Comparison of ENCODE assay signal across 24 cellular contexts in genomic region chr1:115266729-115267421, GRCh38.
DNase-seq lines count a peak whose midpoint lies in the region; ATAC-seq and TF ChIP-seq lines count a peak whose summit lies in the region.
"Had no signal": no experiment of that assay in that cellular context is flagged by ENCODE, and none has a peak within 500 bp of the region (broad histone marks: within the 10 kb centered on the region; RNA-seq: fewer than 3 reads in every experiment).

No MANE protein-coding gene starts in this region.

- TF ChIP-seq POLR2A in gastroesophageal sphincter (IDR thresholded peaks at IDR 0.05), result no peak

- no peak for TF ChIP-seq EP300 in gastroesophageal sphincter (IDR thresholded peaks at IDR 0.05)

- H3K27ac ChIP-seq in coronary artery, result peak overlapping the region in 1 of 2 donors; percentile 3
- no peak overlapping the region for H3K27ac ChIP-seq in right cardiac atrium (ENCODE audit: low read length)
- H3K27ac ChIP-seq in gastroesophageal sphincter, result no peak overlapping the region
- H3K27ac ChIP-seq: cardiac muscle cell, SK-N-MC had no signal

- H3K27me3 ChIP-seq in right cardiac atrium (ENCODE audit: control insufficient read depth, insufficient read depth), result no peaks in the 10 kb centered on the region
- H3K27me3 ChIP-seq in gastroesophageal sphincter, result no peaks in the 10 kb centered on the region
- H3K27me3 ChIP-seq: cardiac muscle cell, thyroid gland had no signal

- H3K36me3 ChIP-seq in gastroesophageal sphincter, result no peaks in the 10 kb centered on the region
- H3K36me3 ChIP-seq: cardiac muscle cell, spleen, thyroid gland had no signal

- H3K9me3 ChIP-seq in right cardiac atrium (ENCODE audit: control insufficient read depth, low read length) (no peaks in the 10 kb centered on the region), gastroesophageal sphincter (no peaks in the 10 kb centered on the region)
- H3K9me3 ChIP-seq: spleen, thyroid gland had no signal

- peak; percentile 93 to 95 for ATAC-seq in right cardiac atrium
- ATAC-seq in sciatic nerve, result peak; percentile 90
- ATAC-seq in HG02642 (IDR thresholded peaks at IDR 0.05; ENCODE audit: poor library complexity, unreplicated experiment), result no peak
- no peak for ATAC-seq in gastroesophageal sphincter

- DNase-seq in RPMI7951 (ENCODE audit: low read depth), result peak; percentile 82
- DNase-seq in coronary artery (ENCODE audit: low spot score), result no peak
- peak; percentile 62 to 84 (median 81) for DNase-seq in right cardiac atrium
- DNase-seq in sciatic nerve (ENCODE audit: low spot score), result no peak
- DNase-seq in islet precursor cell, result no peak
- DNase-seq in globus pallidus (ENCODE audit: low spot score), result no peak
- DNase-seq: activated B cell treated with CpG ODN at 0.5 μM for 24 hours; activated CD4-positive, alpha-beta memory T cell treated with anti-CD3 and anti-CD28 coated beads, Interleukin-2, amount 10 ng/mL, durations not matched to agents 7 days and 5 days; activated effector memory CD4-positive, alpha-beta T cell treated with Interleukin-2 at 50 U/mL for 16 hours; CD4-positive, alpha-beta memory T cell; DMS 273 treated with DMSO at 0.1 percent for 48 hours; foreskin melanocyte; GDM1; H7; KBM-7; NCI-H1436 treated with DMSO at 0.1 percent for 48 hours; spleen; stimulated activated CD4-positive, alpha-beta T cell treated with anti-CD3 and anti-CD28 coated beads, Interleukin-4, amount 100 ng/mL, for 1 hour; stimulated activated naive CD4-positive, alpha-beta T cell treated with Interleukin-2 at 50 U/mL for 16 hours; thyroid gland had no signal

- H3K4me3 ChIP-seq in coronary artery (peak overlapping the region; percentile 51), right cardiac atrium (ENCODE audit: low read length) (no peak overlapping the region), gastroesophageal sphincter (no peak overlapping the region)
- H3K4me3 ChIP-seq: cardiac muscle cell, SK-N-MC, spleen, thyroid gland had no signal

- WGBS in right cardiac atrium, result 43% methylated on average over 10 of the region's 10 CpGs
- WGBS in gastroesophageal sphincter (ENCODE audit: low coverage in 1 of 2), 2 donors, result 68 to 84% methylated on average over 8 of the region's 10 CpGs

- H3K4me1 ChIP-seq in right cardiac atrium (ENCODE audit: control insufficient read depth, insufficient read depth, low read length) (peaks cover 2% of the 10 kb centered on the region), gastroesophageal sphincter (peaks cover 0 to 3% (median 0%) of the 10 kb centered on the region in 3 donors)
- H3K4me1 ChIP-seq: spleen, thyroid gland had no signal

- TF ChIP-seq CTCF in coronary artery (IDR thresholded peaks at IDR 0.05) (no peak), gastroesophageal sphincter (IDR thresholded peaks at IDR 0.05) (no peak)

- intact Hi-C loops in right cardiac atrium (cut with DNase I), result no loop called here
- intact Hi-C loops in sciatic nerve (cut with DNase I), result no loop called here

Comparison
In these comparisons a context has a peak if more than half of its experiments do, and no peak if none do; other contexts are left out.
1. DNase-seq: peak in RPMI7951 (single experiment) and right cardiac atrium (3 of 3); none in coronary artery (single experiment), sciatic nerve (single experiment), islet precursor cell (single experiment) and globus pallidus (single experiment).
2. ATAC-seq: peak in right cardiac atrium (2 of 2) and sciatic nerve (single experiment); none in HG02642 (single experiment) and gastroesophageal sphincter (single experiment).